In genomic region chr9:135220601-135221575, GRCh38 we compare ENCODE assay signal across 17 cellular contexts.
A peak's percentile ranks its signal among the peaks of the same experiment; 100 is the strongest.
DNase-seq lines count a peak whose midpoint lies in the region; ATAC-seq, FAIRE-seq and TF ChIP-seq lines count a peak whose summit lies in the region.
"Had no signal": no experiment of that assay in that cellular context is flagged by ENCODE, and none has a peak within 500 bp of the region (broad histone marks: within the 10 kb centered on the region; RNA-seq: fewer than 3 reads in every experiment).

No MANE protein-coding gene starts in this region.

- H3K27me3 ChIP-seq in right lobe of liver (no peaks in the 10 kb centered on the region), HepG2 (ENCODE audit: control insufficient read depth in 1 of 2, insufficient read depth in 2 of 2, low read length in 2 of 2) (peaks cover 10 to 68% of the 10 kb centered on the region in 2 experiments; a peak in 3 of 5 replicates), body of pancreas (no peaks in the 10 kb centered on the region), mesenchymal stem cell (ENCODE audit: control insufficient read depth in 1 of 2, insufficient read depth in 1 of 2, low read length in 2 of 2) (peaks cover 0 to 49% of the 10 kb centered on the region in 2 experiments), aorta (ENCODE audit: control insufficient read depth in 1 of 2, insufficient read depth in 2 of 2, low read length in 1 of 2) (no peaks in the 10 kb centered on the region)

- TF ChIP-seq POLR2A in right lobe of liver (IDR thresholded peaks at IDR 0.05) (no peak), HepG2 (IDR thresholded peaks at IDR 0.05; ENCODE audit: insufficient read depth in 1 of 2, low read depth in 2 of 2, low read length in 2 of 2) (no peak), body of pancreas (IDR thresholded peaks at IDR 0.05) (no peak)

- H3K9me3 ChIP-seq in right lobe of liver (no peaks in the 10 kb centered on the region), HepG2 (ENCODE audit: low read length) (no peaks in the 10 kb centered on the region), body of pancreas (no peaks in the 10 kb centered on the region), mesenchymal stem cell (ENCODE audit: control insufficient read depth, low read length) (no peaks in the 10 kb centered on the region), aorta (ENCODE audit: control insufficient read depth, low read length) (no peaks in the 10 kb centered on the region)
- H3K9me3 ChIP-seq: A549 had no signal

- no peak overlapping the region for H2AK5ac ChIP-seq in mesenchymal stem cell (ENCODE audit: low read length, severe bottlenecking)

- no peaks in the 10 kb centered on the region for H4K20me1 ChIP-seq in HepG2 (ENCODE audit: insufficient read depth, low read length)

- no peak for TF ChIP-seq CTCF in right lobe of liver (IDR thresholded peaks at IDR 0.05)
- no peak for TF ChIP-seq CTCF in HepG2 (CRISPR knock-in tag; IDR thresholded peaks at IDR 0.05)
- TF ChIP-seq CTCF in body of pancreas (IDR thresholded peaks at IDR 0.05): no peak

- no peak for TF ChIP-seq RAD21 in HepG2 (CRISPR knock-in tag; IDR thresholded peaks at IDR 0.05)

- H3K18ac ChIP-seq in mesenchymal stem cell (ENCODE audit: low read depth in 1 of 2, low read length in 2 of 2): no peak overlapping the region

- H3K4me1 ChIP-seq in right lobe of liver (no peaks in the 10 kb centered on the region), HepG2 (ENCODE audit: insufficient read depth, low read length) (no peaks in the 10 kb centered on the region), body of pancreas (peaks cover 61% of the 10 kb centered on the region), mesenchymal stem cell (ENCODE audit: control insufficient read depth, insufficient read depth, low read depth, low read length) (no peaks in the 10 kb centered on the region), aorta (ENCODE audit: control insufficient read depth in 1 of 2, insufficient read depth in 2 of 2, low read length in 2 of 2) (no peaks in the 10 kb centered on the region)
- H3K4me1 ChIP-seq: A549 had no signal

- H3K4me2 ChIP-seq in HepG2 (ENCODE audit: low read depth, low read length): no peak overlapping the region
- no peak overlapping the region for H3K4me2 ChIP-seq in mesenchymal stem cell (ENCODE audit: low read length, poor library complexity, severe bottlenecking)
- H3K4me2 ChIP-seq: A549 had no signal

- 43% methylated on average over 7 of the region's 28 CpGs for WGBS in right lobe of liver (ENCODE audit: insufficient coverage, low coverage, low lambda C conversion rate, missing lambda C conversion rate)
- WGBS in HepG2 (ENCODE audit: low lambda C conversion rate): 17% methylated on average over 7 of the region's 28 CpGs
- WGBS in body of pancreas, 2 donors: 86 to 88% methylated on average over 12 to 28 of the region's 28 CpGs
- 84% methylated on average over 28 of the region's 28 CpGs for WGBS in mesenchymal stem cell
- WGBS in aorta, 2 donors: 81 to 82% methylated on average over 28 of the region's 28 CpGs

- no peak overlapping the region for H2BK12ac ChIP-seq in mesenchymal stem cell (ENCODE audit: low read length in 2 of 2)

- no peak overlapping the region for H3K23ac ChIP-seq in mesenchymal stem cell (ENCODE audit: low read length in 2 of 2)

- H3K27ac ChIP-seq in right lobe of liver (no peak overlapping the region), HepG2 (ENCODE audit: extremely low read length, insufficient read depth, low read length) (no peak overlapping the region), body of pancreas (no peak overlapping the region), mesenchymal stem cell (ENCODE audit: low read length, poor library complexity, severe bottlenecking) (no peak overlapping the region), aorta (ENCODE audit: low read depth in 1 of 2, low read length in 2 of 2) (no peak overlapping the region)
- H3K27ac ChIP-seq: A549 had no signal

- peak; percentile 11 to 45 (median 32) for DNase-seq in right lobe of liver
- no peak for DNase-seq in HepG2 (ENCODE audit: low spot score)
- DNase-seq in body of pancreas: peak in 3 of 4 donors; percentile 4 to 10 (median 10)
- no peak for DNase-seq in mesenchymal stem cell
- peak; percentile 40 to 51 for DNase-seq in aorta
- DNase-seq in NCI-H1694 treated with DMSO at 0.1 percent for 48 hours (lab: John Stamatoyannopoulos, UW): no peak
- DNase-seq: CD4-positive, alpha-beta T cell; H7; KBM-7; NCI-H1092; NCI-H69; NK-92 treated with Interleukin-12 subunit alpha and Interleukin-12 subunit beta, amount 100 ng/mL, for 24 hours; OCI-M1; RPMI8226 had no signal

- FAIRE-seq in HepG2 (lab: Jason Lieb, UNC): no peak
- FAIRE-seq: A549 had no signal

- POLR2A ChIA-PET in HepG2 (lab: Yijun Ruan, JAX): no interaction called here

- H3K4me3 ChIP-seq in right lobe of liver: no peak overlapping the region
- no peak overlapping the region for H3K4me3 ChIP-seq in HepG2 (replicated peaks in 1 of 3; ENCODE audit: insufficient read depth in 1 of 3, low read depth in 2 of 3, low read length in 3 of 3)
- no peak overlapping the region for H3K4me3 ChIP-seq in body of pancreas
- no peak overlapping the region for H3K4me3 ChIP-seq in mesenchymal stem cell (ENCODE audit: insufficient read depth in 1 of 2, low read depth in 1 of 2, low read length in 2 of 2)
- H3K4me3 ChIP-seq in aorta (ENCODE audit: low read length in 2 of 2): no peak overlapping the region
- H3K4me3 ChIP-seq: A549 had no signal

- in situ Hi-C loops in HepG2 (cut with HindIII; ENCODE audit: extremely low pct_ligation_motif_present, low pct_unique_long_range_greater_than_20kb): no loop called here

- no peak overlapping the region for H2AFZ ChIP-seq in HepG2 (ENCODE audit: low read length)
- H2AFZ ChIP-seq in mesenchymal stem cell (ENCODE audit: low read depth, low read length): no peak overlapping the region

- no peak for ATAC-seq in right lobe of liver
- no peak for ATAC-seq in HepG2
- ATAC-seq in body of pancreas: no peak
- ATAC-seq in aorta (ENCODE audit: low FRiP score): no peak
- no peak for ATAC-seq in HG02970 (IDR thresholded peaks at IDR 0.05; ENCODE audit: low FRiP score, unreplicated experiment)
- ATAC-seq in HG03439 (IDR thresholded peaks at IDR 0.05; ENCODE audit: unreplicated experiment): no peak

- no peaks in the 10 kb centered on the region for H3K79me2 ChIP-seq in HepG2 (ENCODE audit: insufficient read depth, low read length)

- CTCF ChIA-PET in HepG2 (lab: Yijun Ruan, JAX; ENCODE audit: low intra/inter-chr PET ratio, low total read pairs): no interaction called here

- no peaks in the 10 kb centered on the region for H3K36me3 ChIP-seq in right lobe of liver
- no peaks in the 10 kb centered on the region for H3K36me3 ChIP-seq in HepG2 (replicated peaks in 1 of 2; ENCODE audit: control insufficient read depth in 1 of 2, insufficient read depth in 2 of 2, low read length in 2 of 2)
- no peaks in the 10 kb centered on the region for H3K36me3 ChIP-seq in body of pancreas (replicated peaks in 1 of 2; ENCODE audit: insufficient read depth in 1 of 2, low read depth in 2 of 2)
- no peaks in the 10 kb centered on the region for H3K36me3 ChIP-seq in mesenchymal stem cell (ENCODE audit: control insufficient read depth in 1 of 2, insufficient read depth in 2 of 2, low read depth in 1 of 2, low read length in 2 of 2)
- no peaks in the 10 kb centered on the region for H3K36me3 ChIP-seq in aorta (ENCODE audit: control insufficient read depth in 1 of 2, insufficient read depth in 2 of 2, low read length in 1 of 2)

- no peak overlapping the region for H2BK15ac ChIP-seq in mesenchymal stem cell (ENCODE audit: low read depth, poor library complexity, severe bottlenecking)

- H3K14ac ChIP-seq in mesenchymal stem cell (ENCODE audit: low read length in 2 of 2): no peak overlapping the region

- no peak overlapping the region for H4K8ac ChIP-seq in mesenchymal stem cell (ENCODE audit: low read length)

- H3K79me1 ChIP-seq in mesenchymal stem cell (replicated peaks; ENCODE audit: low read length, poor library complexity, severe bottlenecking): no peaks in the 10 kb centered on the region

- H3K9ac ChIP-seq in HepG2 (ENCODE audit: insufficient read depth, low read depth, low read length) (no peak overlapping the region), mesenchymal stem cell (ENCODE audit: low read length) (no peak overlapping the region)

- H4K91ac ChIP-seq in mesenchymal stem cell (ENCODE audit: low read length): peak overlapping the region; percentile 76

- no peak for TF ChIP-seq EP300 in HepG2 (IDR thresholded peaks at IDR 0.05; ENCODE audit: low read depth in 2 of 2, low read length in 2 of 2)
- TF ChIP-seq EP300 in HepG2 (CRISPR knock-in tag; IDR thresholded peaks at IDR 0.05; ENCODE audit: borderline replicate concordance): no peak

- no peak overlapping the region for H2BK5ac ChIP-seq in mesenchymal stem cell (ENCODE audit: low read depth, low read length, poor library complexity, severe bottlenecking)

- intact Hi-C loops in right lobe of liver (cut with DNase I): no loop called here
- intact Hi-C loops in HepG2 (cut with micrococcal nuclease; ENCODE audit: unreplicated experiment): no loop called here
- intact Hi-C loops in body of pancreas (cut with DNase I): no loop called here
- intact Hi-C loops in aorta (cut with DNase I): no loop called here

- no TSS peak for BruUV-seq in HepG2 (replicated peaks; lab: Mats Ljungman, UMichigan)

- H3K4ac ChIP-seq in mesenchymal stem cell (ENCODE audit: low read depth in 1 of 2, low read length in 2 of 2): no peak overlapping the region

- H2BK120ac ChIP-seq in mesenchymal stem cell (ENCODE audit: low read depth, low read length): no peak overlapping the region

TF ChIP-seq in HepG2, 621 proteins besides CTCF, POLR2A, EP300 and RAD21 (continues in another document):
- TF ChIP-seq ZNF282 (IDR thresholded peaks at IDR 0.05; ENCODE audit: partially characterized antibody): no peak
- no peak for TF ChIP-seq ZNF570 (CRISPR knock-in tag; IDR thresholded peaks at IDR 0.05; ENCODE audit: borderline replicate concordance)
- TF ChIP-seq ZFP37 (CRISPR knock-in tag; IDR thresholded peaks at IDR 0.05; ENCODE audit: borderline replicate concordance): no peak

Comparison
In these comparisons a context has a peak if more than half of its experiments do, and no peak if none do; other contexts are left out.
1. DNase-seq: peak in right lobe of liver (3 of 3), body of pancreas (3 of 4) and aorta (2 of 2); none in HepG2 (single experiment), mesenchymal stem cell (single experiment) and NCI-H1694 treated with DMSO at 0.1 percent for 48 hours (single experiment).